Comparison of ENCODE assay signal across 10 cellular contexts in genomic region chr17:65914784-65915342, GRCh38.
DNase-seq lines count a peak whose midpoint lies in the region; ATAC-seq, FAIRE-seq and TF ChIP-seq lines count a peak whose summit lies in the region.
"Had no signal": no experiment of that assay in that cellular context is flagged by ENCODE, and none has a peak within 500 bp of the region (broad histone marks: within the 10 kb centered on the region; RNA-seq: fewer than 3 reads in every experiment).

No MANE protein-coding gene starts in this region.

- H3K36me3 ChIP-seq in DOHH2 (ENCODE audit: control insufficient read depth, low read length) (no peaks in the 10 kb centered on the region), neuronal stem cell (replicated peaks in 1 of 2; ENCODE audit: control insufficient read depth in 2 of 2, insufficient read depth in 2 of 2, low read length in 2 of 2) (peaks cover 0 to 2% of the 10 kb centered on the region in 2 donors), right lobe of liver (no peaks in the 10 kb centered on the region), WERI-Rb-1 (no peaks in the 10 kb centered on the region)

- peak; percentile 80 for FAIRE-seq in GM19239 (lab: Jason Lieb, UNC)

- POLR2A ChIA-PET in T-cell (lab: Charles Lee): no interaction called here

- ATAC-seq in HG02973 (IDR thresholded peaks at IDR 0.05; ENCODE audit: unreplicated experiment) (peak; percentile 98), T-cell (replicated peaks in 1 of 4) (peak in 2 of 4 experiments; percentile 29 to 44), right lobe of liver (no peak)

- peaks cover 10 to 15% (median 11%) of the 10 kb centered on the region in 3 donors for H3K4me1 Mint-ChIP-seq in T-cell

- no peak overlapping the region for H2BK15ac ChIP-seq in neuronal stem cell (ENCODE audit: low read length)

- no peak overlapping the region for H2AFZ ChIP-seq in neuronal stem cell (ENCODE audit: low read length)

- H2BK120ac ChIP-seq in neuronal stem cell (ENCODE audit: low read depth, low read length): no peak overlapping the region

- no peak overlapping the region for H3K27ac ChIP-seq in DOHH2 (ENCODE audit: low read depth, low read length)
- H3K27ac ChIP-seq in neuronal stem cell (replicated peaks; ENCODE audit: low read length): no peak overlapping the region
- H3K27ac ChIP-seq in right lobe of liver: no peak overlapping the region
- no peak overlapping the region for H3K27ac ChIP-seq in WERI-Rb-1
- H3K27ac ChIP-seq: C4-2B had no signal

- peaks cover 10% of the 10 kb centered on the region for H3K4me1 ChIP-seq in DOHH2 (ENCODE audit: control insufficient read depth, low read length)
- H3K4me1 ChIP-seq in neuronal stem cell (ENCODE audit: control insufficient read depth in 2 of 2, insufficient read depth in 1 of 2, low read depth in 1 of 2, low read length in 2 of 2): peaks cover 0 to 2% of the 10 kb centered on the region in 2 donors
- H3K4me1 ChIP-seq in right lobe of liver: no peaks in the 10 kb centered on the region

- no peak overlapping the region for H4K8ac ChIP-seq in neuronal stem cell (ENCODE audit: low read depth, low read length)

- no peak overlapping the region for H3K9ac ChIP-seq in neuronal stem cell (ENCODE audit: low read depth, low read length, poor library complexity)

- no peak overlapping the region for H3K4ac ChIP-seq in neuronal stem cell (ENCODE audit: low read length)

- H2BK12ac ChIP-seq in neuronal stem cell (ENCODE audit: low read length): no peak overlapping the region

- H3K4me3 Mint-ChIP-seq in T-cell: peak overlapping the region in 2 of 3 donors; percentile 6 to 19
- H3K4me3 Mint-ChIP-seq: immature natural killer cell had no signal

- H3K36me3 Mint-ChIP-seq in T-cell: peaks cover 10% of the 10 kb centered on the region
- H3K36me3 Mint-ChIP-seq: immature natural killer cell had no signal

- H3K9me3 ChIP-seq in DOHH2 (ENCODE audit: control insufficient read depth, insufficient read depth, low read length): peaks cover 5% of the 10 kb centered on the region; the same call in 1 of the 2 replicates
- H3K9me3 ChIP-seq in neuronal stem cell (replicated peaks in 1 of 2; ENCODE audit: control insufficient read depth in 2 of 2, insufficient read depth in 1 of 2, low read depth in 1 of 2, low read length in 2 of 2): peaks cover 0 to 12% of the 10 kb centered on the region in 2 donors
- peaks cover 0 to 9% (median 3%) of the 10 kb centered on the region in 4 donors for H3K9me3 ChIP-seq in right lobe of liver
- peaks cover 4% of the 10 kb centered on the region for H3K9me3 ChIP-seq in WERI-Rb-1 (ENCODE audit: severe bottlenecking)

- H4K91ac ChIP-seq in neuronal stem cell (ENCODE audit: low read depth, low read length, poor library complexity): no peak overlapping the region

- H3F3A ChIP-seq in DOHH2 (ENCODE audit: control insufficient read depth, insufficient read depth): no peaks in the 10 kb centered on the region

- H2AK5ac ChIP-seq in neuronal stem cell (ENCODE audit: low read depth, low read length): no peak overlapping the region

- intact Hi-C loops in right lobe of liver (cut with DNase I): no loop called here

- H3K27me3 ChIP-seq in DOHH2 (ENCODE audit: control insufficient read depth, low read length): no peaks in the 10 kb centered on the region
- H3K27me3 ChIP-seq in neuronal stem cell (ENCODE audit: control insufficient read depth in 3 of 3, insufficient read depth in 3 of 3, low read depth in 1 of 3, low read length in 3 of 3): no peaks in the 10 kb centered on the region
- H3K27me3 ChIP-seq in right lobe of liver: no peaks in the 10 kb centered on the region
- H3K27me3 ChIP-seq in WERI-Rb-1 (ENCODE audit: insufficient read depth, low read depth, severe bottlenecking): no peaks in the 10 kb centered on the region

- no peaks in the 10 kb centered on the region for H4K20me1 ChIP-seq in DOHH2 (ENCODE audit: control insufficient read depth, insufficient read depth, low read depth, low read length)

- no peaks in the 10 kb centered on the region for H3K27me3 Mint-ChIP-seq in T-cell

- no peak overlapping the region for H3K23ac ChIP-seq in neuronal stem cell (ENCODE audit: low read depth, low read length, poor library complexity)

- H3K4me2 ChIP-seq in DOHH2 (ENCODE audit: low read length): peak overlapping the region; percentile 20; the same call in 1 of the 2 replicates
- H3K4me2 ChIP-seq in neuronal stem cell (ENCODE audit: insufficient read depth, low read length, poor library complexity, severe bottlenecking): no peak overlapping the region

- no peak overlapping the region for H3K18ac ChIP-seq in neuronal stem cell (ENCODE audit: low read length)

- H3K14ac ChIP-seq in neuronal stem cell (ENCODE audit: low read length): no peak overlapping the region

- H3K4me3 ChIP-seq in DOHH2 (ENCODE audit: low read length) (no peak overlapping the region; the same call in 1 of the 2 replicates), neuronal stem cell (ENCODE audit: low read length in 2 of 2) (no peak overlapping the region), right lobe of liver (no peak overlapping the region), WERI-Rb-1 (ENCODE audit: low read depth, low read length) (no peak overlapping the region)

- TF ChIP-seq CTCF in DOHH2 (IDR thresholded peaks at IDR 0.05; ENCODE audit: low read depth, low read length, poor library complexity, severe bottlenecking) (no peak), right lobe of liver (IDR thresholded peaks at IDR 0.05) (no peak), WERI-Rb-1 (IDR thresholded peaks at IDR 0.05; ENCODE audit: low read depth, low read length) (no peak)

- no peak for TF ChIP-seq POLR2A in right lobe of liver (IDR thresholded peaks at IDR 0.05)

- CTCF ChIA-PET in T-cell (lab: Charles Lee): interaction anchor here in 1 of 2 donors (0.8 kb wide), 1 partner anchor 1239 kb away, joined by 3 read pairs; no protein-coding TSS in a partner anchor

- peak overlapping the region in 1 of 2 donors; percentile 64 for H3K27ac Mint-ChIP-seq in T-cell
- H3K27ac Mint-ChIP-seq: immature natural killer cell had no signal

- no peaks in the 10 kb centered on the region for H3K9me2 ChIP-seq in DOHH2 (replicated peaks; ENCODE audit: control insufficient read depth, low read length)

- H3K79me1 ChIP-seq in neuronal stem cell (ENCODE audit: low read depth, low read length): no peaks in the 10 kb centered on the region

- WGBS in neuronal stem cell (ENCODE audit: extremely low coverage in 2 of 2, insufficient read length in 2 of 2, insufficient replicate concordance in 1 of 2), 2 donors: no CpG with 5 or more reads among the region's 5 CpGs
- 65% methylated on average over 5 of the region's 5 CpGs for WGBS in right lobe of liver (ENCODE audit: insufficient coverage, low coverage, low lambda C conversion rate, missing lambda C conversion rate)

- H3K9me3 Mint-ChIP-seq in T-cell: peaks cover 9 to 21% (median 20%) of the 10 kb centered on the region in 3 donors

- H2BK5ac ChIP-seq in neuronal stem cell (ENCODE audit: low read length): no peak overlapping the region

- no peaks in the 10 kb centered on the region for H3K79me2 ChIP-seq in DOHH2 (ENCODE audit: control insufficient read depth, low read length)

- DNase-seq in GM19239 (ENCODE audit: insufficient read length, low spot score) (peak; percentile 40), T-cell (no peak), neuronal stem cell (ENCODE audit: low spot score) (no peak), iPS-NIHi11 (ENCODE audit: low spot score) (no peak), right lobe of liver (no peak), WERI-Rb-1 (no peak)
- DNase-seq: immature natural killer cell had no signal
